20 cellular contexts compared by ENCODE assay signal in the genomic region with DNA sequence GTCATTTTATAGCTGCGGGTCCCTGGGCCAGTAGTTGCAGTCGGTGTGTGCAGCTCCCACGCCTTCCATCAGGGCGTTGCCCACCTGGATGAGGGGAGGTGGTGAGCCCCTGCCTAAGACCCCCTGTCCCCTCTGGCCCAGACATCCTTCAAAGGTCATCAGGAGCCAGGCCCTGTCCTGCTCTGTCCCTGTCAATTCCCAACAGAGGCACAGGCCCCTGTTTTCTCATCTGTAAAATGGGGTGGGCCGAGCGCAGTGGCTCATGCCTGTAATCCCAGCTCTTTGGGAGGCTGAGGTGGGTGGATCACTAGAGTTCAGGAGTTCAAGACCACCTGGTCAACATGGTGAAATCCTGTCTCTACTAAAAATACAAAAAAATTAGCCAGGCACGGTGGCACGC.
"Had no signal": no experiment of that assay in that cellular context is flagged by ENCODE, and none has a peak within 500 bp of the region (broad histone marks: within the 10 kb centered on the region; RNA-seq: fewer than 3 reads in every experiment).

No MANE protein-coding gene starts in this region.

- H3K36me3 ChIP-seq: neutrophil, sigmoid colon, suprapubic skin, tibial artery had no signal

- ATAC-seq: naive thymus-derived CD4-positive, alpha-beta T cell had no signal

- H3K4me3 Mint-ChIP-seq: endodermal cell; naive thymus-derived CD4-positive, alpha-beta T cell; nephron progenitor cell had no signal

- H3K36me3 Mint-ChIP-seq: naive thymus-derived CD4-positive, alpha-beta T cell had no signal

- H3K4me3 ChIP-seq: hepatocyte, sigmoid colon, skin epidermis, suprapubic skin, tibial artery had no signal

- DNase-seq: cerebellar nuclear complex; effector CD4-positive, alpha-beta T cell; endodermal cell; erythroblast; foreskin melanocyte; head of caudate nucleus; mesendoderm; naive thymus-derived CD4-positive, alpha-beta T cell; nephron progenitor cell; posterior cingulate gyrus; sigmoid colon; stimulated activated CD4-positive, alpha-beta T cell treated with anti-CD3 and anti-CD28 coated beads, Interleukin-12 subunit alpha, Interleukin-12 subunit beta, amount 100 ng/mL, for 4 hours; stimulated activated naive CD4-positive, alpha-beta T cell treated with Interleukin-2 at 50 U/mL for 16 hours; tibial artery had no signal

- H3K9me3 ChIP-seq: neutrophil, sigmoid colon, suprapubic skin, tibial artery had no signal

- FAIRE-seq: colon, endothelial cell of umbilical vein had no signal

- H3K27me3 ChIP-seq: hepatocyte, neutrophil, sigmoid colon, suprapubic skin, tibial artery had no signal

- H3K27ac ChIP-seq: neutrophil, skin epidermis, suprapubic skin had no signal

- H3K9me3 Mint-ChIP-seq: endodermal cell; naive thymus-derived CD4-positive, alpha-beta T cell; nephron progenitor cell had no signal
